29 cellular contexts compared by ENCODE assay signal in genomic region chr6:79455446-79455845, GRCh38.
"Had no signal": no experiment of that assay in that cellular context is flagged by ENCODE, and none has a peak within 500 bp of the region (broad histone marks: within the 10 kb centered on the region; RNA-seq: fewer than 3 reads in every experiment).

No MANE protein-coding gene starts in this region.

- ATAC-seq: activated CD8-positive, alpha-beta T cell treated with anti-CD3 and anti-CD28 coated beads for 36 hours; activated T-cell treated with anti-CD3 and anti-CD28 coated beads, Interleukin-2, amount 50 U/mL, for 4 hours; activated T-helper 17 cell treated with anti-CD3 and anti-CD28 coated beads, Interleukin-2, amount 50 U/mL, for 72 hours; gastrocnemius medialis; stimulated activated effector memory CD8-positive, alpha-beta T cell treated with anti-CD3 and anti-CD28 coated beads, Interleukin-12 subunit alpha, Interleukin-12 subunit beta, amount 100 ng/mL, for 72 hours; WTC11 had no signal

- H3K36me3 Mint-ChIP-seq: stimulated activated effector memory CD8-positive, alpha-beta T cell treated with anti-CD3 and anti-CD28 coated beads, Interleukin-12 subunit alpha, Interleukin-12 subunit beta, amount 100 ng/mL, for 72 hours had no signal

- H3K27ac ChIP-seq: brain microvascular endothelial cell, coronary artery, dorsolateral prefrontal cortex, gastrocnemius medialis, left ventricle myocardium inferior, ovary, prostate gland, sigmoid colon, thoracic aorta, upper lobe of left lung, vagina had no signal

- H3K36me3 ChIP-seq: brain microvascular endothelial cell, gastrocnemius medialis, left ventricle myocardium inferior, ovary, prostate gland, sigmoid colon, thoracic aorta, upper lobe of left lung, vagina had no signal

- H3K27ac Mint-ChIP-seq: activated CD8-positive, alpha-beta T cell treated with anti-CD3 and anti-CD28 coated beads for 36 hours; activated T-helper 17 cell treated with anti-CD3 and anti-CD28 coated beads, Interleukin-2, amount 50 U/mL, for 72 hours; stimulated activated effector memory CD8-positive, alpha-beta T cell treated with anti-CD3 and anti-CD28 coated beads, Interleukin-12 subunit alpha, Interleukin-12 subunit beta, amount 100 ng/mL, for 72 hours; stimulated activated naive CD8-positive, alpha-beta T cell treated with anti-CD3 and anti-CD28 coated beads, Interleukin-15, Interleukin-2, amounts not matched to agents 100 ng/mL and 50 ng/mL, for 24 hours; WTC11 had no signal

- DNase-seq: activated CD4-positive, alpha-beta T cell treated with anti-CD3 and anti-CD28 coated beads for 1 hour; activated CD4-positive, alpha-beta T cell treated with anti-CD3 and anti-CD28 coated beads, Interleukin-2, amount 50 U/mL, for 1 hour; activated CD8-positive, alpha-beta T cell treated with anti-CD3 and anti-CD28 coated beads for 36 hours; activated gamma-delta T cell treated with Interleukin-2 at 50 U/mL for 16 hours; activated naive CD4-positive, alpha-beta T cell treated with anti-CD3 and anti-CD28 coated beads, Interleukin-2, amount 50 U/mL, for 16 hours; activated T-cell treated with anti-CD3 and anti-CD28 coated beads, Interleukin-2, amount 50 U/mL, for 4 hours; amniotic stem cell; brain microvascular endothelial cell; dorsolateral prefrontal cortex; effector memory CD4-positive, alpha-beta T cell; erythroblast; gastrocnemius medialis; glutamatergic neuron; left ventricle myocardium inferior; ovary; retina; sigmoid colon; small intestine; stimulated activated CD4-positive, alpha-beta T cell treated with anti-CD3 and anti-CD28 coated beads, Interleukin-4, amount 100 ng/mL, for 24 hours; upper lobe of left lung had no signal

- H3K4me3 Mint-ChIP-seq: activated CD8-positive, alpha-beta T cell treated with anti-CD3 and anti-CD28 coated beads for 36 hours; activated T-cell treated with anti-CD3 and anti-CD28 coated beads, Interleukin-2, amount 50 U/mL, for 4 hours; activated T-helper 17 cell treated with anti-CD3 and anti-CD28 coated beads, Interleukin-2, amount 50 U/mL, for 72 hours; stimulated activated effector memory CD8-positive, alpha-beta T cell treated with anti-CD3 and anti-CD28 coated beads, Interleukin-12 subunit alpha, Interleukin-12 subunit beta, amount 100 ng/mL, for 72 hours; stimulated activated naive CD8-positive, alpha-beta T cell treated with anti-CD3 and anti-CD28 coated beads, Interleukin-15, Interleukin-2, amounts not matched to agents 100 ng/mL and 50 ng/mL, for 24 hours; WTC11 had no signal

- H3K4me1 Mint-ChIP-seq: activated T-helper 17 cell treated with anti-CD3 and anti-CD28 coated beads, Interleukin-2, amount 50 U/mL, for 72 hours; stimulated activated effector memory CD8-positive, alpha-beta T cell treated with anti-CD3 and anti-CD28 coated beads, Interleukin-12 subunit alpha, Interleukin-12 subunit beta, amount 100 ng/mL, for 72 hours had no signal

- H3K4me1 ChIP-seq: gastrocnemius medialis, left ventricle myocardium inferior, prostate gland, sigmoid colon had no signal

- H3K27me3 ChIP-seq: brain microvascular endothelial cell, dorsolateral prefrontal cortex, gastrocnemius medialis, ovary, sigmoid colon, upper lobe of left lung, vagina had no signal

- H3K4me3 ChIP-seq: coronary artery, dorsolateral prefrontal cortex, gastrocnemius medialis, left ventricle myocardium inferior, lung, ovary, prostate gland, sigmoid colon, thoracic aorta, upper lobe of left lung, vagina had no signal

- H3K9me3 Mint-ChIP-seq: activated CD8-positive, alpha-beta T cell treated with anti-CD3 and anti-CD28 coated beads for 36 hours; activated T-cell treated with anti-CD3 and anti-CD28 coated beads, Interleukin-2, amount 50 U/mL, for 4 hours; activated T-helper 17 cell treated with anti-CD3 and anti-CD28 coated beads, Interleukin-2, amount 50 U/mL, for 72 hours; stimulated activated effector memory CD8-positive, alpha-beta T cell treated with anti-CD3 and anti-CD28 coated beads, Interleukin-12 subunit alpha, Interleukin-12 subunit beta, amount 100 ng/mL, for 72 hours; stimulated activated naive CD8-positive, alpha-beta T cell treated with anti-CD3 and anti-CD28 coated beads, Interleukin-15, Interleukin-2, amounts not matched to agents 100 ng/mL and 50 ng/mL, for 24 hours; WTC11 had no signal

- H3K9me3 ChIP-seq: gastrocnemius medialis, left ventricle myocardium inferior, ovary, prostate gland, sigmoid colon, thoracic aorta, upper lobe of left lung, vagina had no signal
